ENCODE assay signal across 10 cellular contexts in the genomic region with DNA sequence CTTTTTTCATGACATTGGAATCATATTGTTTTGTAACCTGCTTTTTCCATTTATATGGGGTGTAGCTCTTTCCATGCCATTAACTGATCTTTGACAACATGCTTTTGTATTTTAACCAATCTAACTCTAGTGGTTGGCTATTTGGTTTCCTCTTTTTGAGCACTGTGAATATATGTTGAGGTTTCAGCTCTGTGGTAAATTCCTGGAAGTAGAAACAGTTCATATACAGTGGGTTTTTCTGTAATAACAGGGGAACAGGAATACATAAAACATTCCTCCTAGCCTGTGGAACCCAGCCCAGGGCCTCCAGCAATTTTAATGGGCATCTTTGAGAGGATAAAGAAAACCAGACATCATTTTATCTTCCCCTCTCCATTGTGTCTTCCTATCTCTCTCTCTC. TPM values are rescaled to one million over a fixed set of nuclear protein-coding genes. Genes with fewer than 3 reads are reported as not detected.
DNase-seq lines count a peak whose midpoint lies in the region; ATAC-seq, FAIRE-seq and TF ChIP-seq lines count a peak whose summit lies in the region.
"Had no signal": no experiment of that assay in that cellular context is flagged by ENCODE, and none has a peak within 500 bp of the region (broad histone marks: within the 10 kb centered on the region; RNA-seq: fewer than 3 reads in every experiment).

No MANE protein-coding gene starts in this region.

- no peak for FAIRE-seq in pancreas (lab: Jason Lieb, UNC)

- H3K4me1 Mint-ChIP-seq in CD8-positive, alpha-beta memory T cell, result peaks cover 58 to 79% (median 77%) of the 10 kb centered on the region in 3 donors
- peaks cover 23% of the 10 kb centered on the region for H3K4me1 Mint-ChIP-seq in activated T-helper 17 cell treated with anti-CD3 and anti-CD28 coated beads, Interleukin-2, amount 50 U/mL, for 72 hours

- peak overlapping the region; percentile 87 to 100 (median 97) for H3K27ac Mint-ChIP-seq in CD8-positive, alpha-beta memory T cell
- H3K27ac Mint-ChIP-seq in activated T-helper 17 cell treated with anti-CD3 and anti-CD28 coated beads, Interleukin-2, amount 50 U/mL, for 72 hours, result peak overlapping the region; percentile 98

- H3K9me3 Mint-ChIP-seq in CD8-positive, alpha-beta memory T cell, result no peaks in the 10 kb centered on the region
- no peaks in the 10 kb centered on the region for H3K9me3 Mint-ChIP-seq in activated T-helper 17 cell treated with anti-CD3 and anti-CD28 coated beads, Interleukin-2, amount 50 U/mL, for 72 hours

- TF ChIP-seq POLR2A in gastrocnemius medialis (IDR thresholded peaks at IDR 0.05), result no peak

- no peaks in the 10 kb centered on the region for H3K27me3 ChIP-seq in CD8-positive, alpha-beta memory T cell (ENCODE audit: insufficient read depth, low read length, poor library complexity, severe bottlenecking)
- H3K27me3 ChIP-seq in lower lobe of right lung (ENCODE audit: low read depth), result no peaks in the 10 kb centered on the region
- H3K27me3 ChIP-seq in gastrocnemius medialis, result no peaks in the 10 kb centered on the region
- no peaks in the 10 kb centered on the region for H3K27me3 ChIP-seq in pancreas
- H3K27me3 ChIP-seq: dorsolateral prefrontal cortex had no signal

- H3K27ac ChIP-seq in CD8-positive, alpha-beta memory T cell (ENCODE audit: low read depth, low read length), result no peak overlapping the region
- H3K27ac ChIP-seq in lower lobe of right lung, result peak overlapping the region; percentile 20
- no peak overlapping the region for H3K27ac ChIP-seq in gastrocnemius medialis
- H3K27ac ChIP-seq in pancreas, result no peak overlapping the region
- H3K27ac ChIP-seq: dorsolateral prefrontal cortex had no signal

- TF ChIP-seq CTCF in lower lobe of right lung (IDR thresholded peaks at IDR 0.05) (no peak), gastrocnemius medialis (IDR thresholded peaks at IDR 0.05 in 4 of 5, conservative IDR thresholded peaks at IDR 0.05 in 1 of 5) (no peak), pancreas (IDR thresholded peaks at IDR 0.05) (no peak)

- intact Hi-C loops in lower lobe of right lung (cut with DNase I), result no loop called here
- intact Hi-C loops in gastrocnemius medialis (cut with DNase I; ENCODE audit: low total_unique reads), result no loop called here
- intact Hi-C loops in pancreas (cut with DNase I), result loop anchor here in 1 of 3 donors (10.0 kb wide), 1 partner anchor 366 kb away; no protein-coding TSS in a partner anchor

- POLR2A ChIA-PET in CD8-positive, alpha-beta memory T cell (lab: Charles Lee), result interaction anchor here (0.7 kb wide), 1 partner anchor 39 kb away, joined by 3 read pairs; no protein-coding TSS in a partner anchor

- peaks cover 0 to 10% (median 5%) of the 10 kb centered on the region in 3 donors for H3K36me3 Mint-ChIP-seq in CD8-positive, alpha-beta memory T cell
- H3K36me3 Mint-ChIP-seq in activated T-helper 17 cell treated with anti-CD3 and anti-CD28 coated beads, Interleukin-2, amount 50 U/mL, for 72 hours (ENCODE audit: low read depth), result no peaks in the 10 kb centered on the region

- no peaks in the 10 kb centered on the region for H3K36me3 ChIP-seq in CD8-positive, alpha-beta memory T cell (ENCODE audit: insufficient read depth, low read length)
- H3K36me3 ChIP-seq in lower lobe of right lung (no peaks in the 10 kb centered on the region), gastrocnemius medialis (no peaks in the 10 kb centered on the region), pancreas (peaks cover 0 to 5% (median 0%) of the 10 kb centered on the region in 3 donors)

- no peak overlapping the region for H3K4me3 ChIP-seq in CD8-positive, alpha-beta memory T cell (ENCODE audit: low read length)
- H3K4me3 ChIP-seq in lower lobe of right lung, result no peak overlapping the region
- no peak overlapping the region for H3K4me3 ChIP-seq in gastrocnemius medialis
- no peak overlapping the region for H3K4me3 ChIP-seq in pancreas
- H3K4me3 ChIP-seq: dorsolateral prefrontal cortex had no signal

- ATAC-seq in activated T-helper 17 cell treated with anti-CD3 and anti-CD28 coated beads, Interleukin-2, amount 50 U/mL, for 72 hours (replicated peaks), result no peak
- ATAC-seq in lower lobe of right lung (no peak), GM21390 (IDR thresholded peaks at IDR 0.05; ENCODE audit: unreplicated experiment) (no peak), GM21723 (IDR thresholded peaks at IDR 0.05; ENCODE audit: unreplicated experiment) (no peak), gastrocnemius medialis (no peak), pancreas (no peak)

- no peaks in the 10 kb centered on the region for H3K27me3 Mint-ChIP-seq in CD8-positive, alpha-beta memory T cell
- H3K27me3 Mint-ChIP-seq in activated T-helper 17 cell treated with anti-CD3 and anti-CD28 coated beads, Interleukin-2, amount 50 U/mL, for 72 hours, result no peaks in the 10 kb centered on the region

- no peak for DNase-seq in CD8-positive, alpha-beta memory T cell
- peak; percentile 40 for DNase-seq in M059J (ENCODE audit: low read depth)
- no peak for DNase-seq in lower lobe of right lung
- DNase-seq in gastrocnemius medialis, result no peak
- no peak for DNase-seq in pancreas
- DNase-seq: dorsolateral prefrontal cortex, NCI-H1930 had no signal

- CTCF ChIA-PET in CD8-positive, alpha-beta memory T cell (lab: Charles Lee), result interaction anchor here (1.0 to 2.0 kb wide), 3 partner anchors 17 to 43 kb away, joined by 3 to 17 read pairs (median 3); a partner anchor contains a TSS

- no peaks in the 10 kb centered on the region for H3K9me3 ChIP-seq in CD8-positive, alpha-beta memory T cell (ENCODE audit: low read length)
- H3K9me3 ChIP-seq in lower lobe of right lung, result no peaks in the 10 kb centered on the region
- H3K9me3 ChIP-seq in gastrocnemius medialis, result no peaks in the 10 kb centered on the region
- H3K9me3 ChIP-seq in pancreas, result no peaks in the 10 kb centered on the region

- H3K4me3 Mint-ChIP-seq in CD8-positive, alpha-beta memory T cell, result peak overlapping the region in 6 of 7 donors; percentile 73 to 90 (median 78)
- peak overlapping the region; percentile 89 for H3K4me3 Mint-ChIP-seq in activated T-helper 17 cell treated with anti-CD3 and anti-CD28 coated beads, Interleukin-2, amount 50 U/mL, for 72 hours

- peaks cover 48% of the 10 kb centered on the region for H3K4me1 ChIP-seq in CD8-positive, alpha-beta memory T cell (ENCODE audit: insufficient read depth, low read length)
- H3K4me1 ChIP-seq in lower lobe of right lung (peaks cover 17% of the 10 kb centered on the region), gastrocnemius medialis (peaks cover 0 to 5% of the 10 kb centered on the region in 2 donors), pancreas (no peaks in the 10 kb centered on the region)

- in situ Hi-C loops in gastrocnemius medialis (cut with MboI; ENCODE audit: low sequenced_read_pairs in 4 of 4), result no loop called here

RNA-seq across cellular contexts. Expression of a gene that starts 17.4 kb away (rescaled TPM):
- total RNA-seq in CD8-positive, alpha-beta memory T cell, result 1 to 10 TPM; 2.1 to 2.5 TPM
- 4.9 TPM for polyA plus RNA-seq in CD8-positive, alpha-beta memory T cell
- total RNA-seq in M059J (2014; rRNA removed; shearing (Covaris generic)), result 0.20 and 2.8 TPM in 2 replicates
- 1 to 10 TPM; 3.4 to 3.7 TPM for total RNA-seq in activated T-helper 17 cell treated with anti-CD3 and anti-CD28 coated beads, Interleukin-2, amount 50 U/mL, for 72 hours
- total RNA-seq in lower lobe of right lung (2.4 TPM), gastrocnemius medialis (1 to 10 TPM in 3 of 4 donors, under 1 TPM in 1; 0.52 to 3.1 (median 1.2) TPM), pancreas (1 to 10 TPM; 1.2 to 3.8 (median 2.1) TPM)
- polyA plus RNA-seq in pancreas, result 1 to 10 TPM; 2.4 to 5.0 TPM
